ENCODE assay signal across 20 cellular contexts in genomic region chr19:13040916-13041292, GRCh38. TPM values are rescaled to one million over a fixed set of nuclear protein-coding genes. Genes with fewer than 3 reads are reported as not detected.
DNase-seq lines count a peak whose midpoint lies in the region; ATAC-seq, FAIRE-seq and TF ChIP-seq lines count a peak whose summit lies in the region.
"Had no signal": no experiment of that assay in that cellular context is flagged by ENCODE, and none has a peak within 500 bp of the region (broad histone marks: within the 10 kb centered on the region; RNA-seq: fewer than 3 reads in every experiment).

No MANE protein-coding gene starts in this region.

- H3K36me3 Mint-ChIP-seq in activated CD4-positive, alpha-beta T cell treated with anti-CD3 and anti-CD28 coated beads, Interleukin-2, amount 10 ng/mL, durations not matched to agents 24 days and 14 days (ENCODE audit: low read depth): no peaks in the 10 kb centered on the region
- H3K36me3 Mint-ChIP-seq: activated naive CD4-positive, alpha-beta T cell treated with anti-CD3 and anti-CD28 coated beads, Interleukin-2, amount 50 U/mL, for 24 hours; CD8-positive, alpha-beta memory T cell had no signal

- H3K27me3 ChIP-seq in right cardiac atrium (ENCODE audit: control insufficient read depth, insufficient read depth): no peaks in the 10 kb centered on the region
- H3K27me3 ChIP-seq in keratinocyte (ENCODE audit: control insufficient read depth, extremely low read depth, insufficient read depth, low read length): no peaks in the 10 kb centered on the region
- no peaks in the 10 kb centered on the region for H3K27me3 ChIP-seq in skeletal muscle tissue (ENCODE audit: control insufficient read depth in 3 of 3, insufficient read depth in 3 of 3, low read length in 3 of 3)
- H3K27me3 ChIP-seq in aorta (ENCODE audit: control insufficient read depth in 1 of 2, insufficient read depth in 2 of 2, low read length in 1 of 2): no peaks in the 10 kb centered on the region

- H3K9ac ChIP-seq in keratinocyte (ENCODE audit: control insufficient read depth, extremely low read depth, insufficient read depth, low read length) (peak overlapping the region; percentile 51), skeletal muscle tissue (ENCODE audit: low read depth in 1 of 3, low read length in 3 of 3) (peak overlapping the region; percentile 41 to 79 (median 75))

- FAIRE-seq in keratinocyte (lab: Jason Lieb, UNC): no peak
- FAIRE-seq: urothelium cell line had no signal

- peak overlapping the region; percentile 66 for H3K27ac ChIP-seq in right cardiac atrium (ENCODE audit: low read length)
- H3K27ac ChIP-seq in keratinocyte (ENCODE audit: control insufficient read depth, insufficient read depth, low read length): peak overlapping the region; percentile 47
- H3K27ac ChIP-seq in skeletal muscle tissue (ENCODE audit: low read depth, low read length): peak overlapping the region; percentile 95
- peak overlapping the region; percentile 22 to 30 for H3K27ac ChIP-seq in aorta (ENCODE audit: low read depth in 1 of 2, low read length in 2 of 2)
- H3K27ac ChIP-seq: cardiac muscle cell, PC-9 had no signal

- H3K27ac Mint-ChIP-seq in activated CD4-positive, alpha-beta T cell treated with anti-CD3 and anti-CD28 coated beads, Interleukin-2, amount 10 ng/mL, durations not matched to agents 24 days and 14 days: no peak overlapping the region
- H3K27ac Mint-ChIP-seq: activated naive CD4-positive, alpha-beta T cell treated with anti-CD3 and anti-CD28 coated beads, Interleukin-2, amount 50 U/mL, for 24 hours; nephron progenitor cell had no signal

- H4K20me1 ChIP-seq in keratinocyte (ENCODE audit: control insufficient read depth, extremely low read depth, insufficient read depth, low read length): no peaks in the 10 kb centered on the region

- no peak overlapping the region for H3K4me3 ChIP-seq in right cardiac atrium (ENCODE audit: low read length)
- no peak overlapping the region for H3K4me3 ChIP-seq in keratinocyte (ENCODE audit: control insufficient read depth in 2 of 3, extremely low read depth in 1 of 3, insufficient read depth in 2 of 3, low read depth in 1 of 3, low read length in 3 of 3)
- H3K4me3 ChIP-seq in skeletal muscle tissue (ENCODE audit: low read length in 3 of 3): peak overlapping the region in 1 of 3 donors; percentile 35
- H3K4me3 ChIP-seq in aorta (ENCODE audit: low read length in 2 of 2): no peak overlapping the region
- H3K4me3 ChIP-seq: cardiac muscle cell, lung, PC-9 had no signal

- H3K4me2 ChIP-seq in keratinocyte (ENCODE audit: control insufficient read depth, extremely low read depth, insufficient read depth, low read depth, low read length): peak overlapping the region; percentile 46
- H3K4me2 ChIP-seq: PC-9 had no signal

- peaks cover 70% of the 10 kb centered on the region for H3K79me2 ChIP-seq in keratinocyte (ENCODE audit: control insufficient read depth, insufficient read depth, low read length)

- 52% methylated on average over 4 of the region's 4 CpGs for WGBS in right cardiac atrium
- 10 to 11% methylated on average over 4 of the region's 4 CpGs for WGBS in aorta, 2 donors

- H3K9me3 Mint-ChIP-seq in activated CD4-positive, alpha-beta T cell treated with anti-CD3 and anti-CD28 coated beads, Interleukin-2, amount 10 ng/mL, durations not matched to agents 24 days and 14 days: no peaks in the 10 kb centered on the region
- H3K9me3 Mint-ChIP-seq: activated naive CD4-positive, alpha-beta T cell treated with anti-CD3 and anti-CD28 coated beads, Interleukin-2, amount 50 U/mL, for 24 hours; CD8-positive, alpha-beta memory T cell; nephron progenitor cell had no signal

- H3K9me3 ChIP-seq in right cardiac atrium (ENCODE audit: control insufficient read depth, low read length) (no peaks in the 10 kb centered on the region), keratinocyte (ENCODE audit: control insufficient read depth, low read depth, low read length) (no peaks in the 10 kb centered on the region), skeletal muscle tissue (ENCODE audit: control insufficient read depth in 3 of 3, low read length in 3 of 3) (no peaks in the 10 kb centered on the region), aorta (ENCODE audit: control insufficient read depth, low read length) (no peaks in the 10 kb centered on the region)

- dilution Hi-C loops in keratinocyte (cut with MboI; ENCODE audit: extremely low pct_ligation_motif_present, low sequenced_read_pairs): no loop called here

- H3K36me3 ChIP-seq in keratinocyte (ENCODE audit: control insufficient read depth in 2 of 2, extremely low read depth in 1 of 2, insufficient read depth in 2 of 2, low read length in 2 of 2) (peaks cover 0 to 9% of the 10 kb centered on the region in 2 experiments), skeletal muscle tissue (ENCODE audit: control insufficient read depth in 3 of 3, insufficient read depth in 3 of 3, low read length in 3 of 3) (peaks cover 0 to 6% (median 5%) of the 10 kb centered on the region in 3 donors), aorta (ENCODE audit: control insufficient read depth in 1 of 2, insufficient read depth in 2 of 2, low read length in 1 of 2) (no peaks in the 10 kb centered on the region)
- H3K36me3 ChIP-seq: cardiac muscle cell had no signal

- H3K9me1 ChIP-seq in keratinocyte (ENCODE audit: control insufficient read depth, extremely low read depth, insufficient read depth, low read length): peaks cover 10% of the 10 kb centered on the region

- no peak for TF ChIP-seq CTCF in keratinocyte (optimal IDR thresholded peaks at IDR 0.05 in 1 of 3, IDR thresholded peaks at IDR 0.05 in 1 of 3, conservative IDR thresholded peaks at IDR 0.05 in 1 of 3; ENCODE audit: extremely low read depth in 1 of 3, insufficient read depth in 2 of 3, low read length in 3 of 3)

- ATAC-seq in right cardiac atrium (no peak), Right ventricle myocardium inferior (no peak), aorta (ENCODE audit: low FRiP score) (no peak), HG03175 (IDR thresholded peaks at IDR 0.05; ENCODE audit: unreplicated experiment) (no peak)

- H2AFZ ChIP-seq in keratinocyte (ENCODE audit: control insufficient read depth, low read length): no peak overlapping the region
- H2AFZ ChIP-seq: PC-9 had no signal

- H3K4me3 Mint-ChIP-seq in activated CD4-positive, alpha-beta T cell treated with anti-CD3 and anti-CD28 coated beads, Interleukin-2, amount 10 ng/mL, durations not matched to agents 24 days and 14 days: no peak overlapping the region
- H3K4me3 Mint-ChIP-seq: activated naive CD4-positive, alpha-beta T cell treated with anti-CD3 and anti-CD28 coated beads, Interleukin-2, amount 50 U/mL, for 24 hours; CD8-positive, alpha-beta memory T cell; nephron progenitor cell had no signal

- H3K4me1 ChIP-seq in right cardiac atrium (ENCODE audit: control insufficient read depth, insufficient read depth, low read length) (peaks cover 59% of the 10 kb centered on the region), keratinocyte (ENCODE audit: control insufficient read depth, extremely low read depth, insufficient read depth, low read length) (peaks cover 68% of the 10 kb centered on the region), skeletal muscle tissue (ENCODE audit: control insufficient read depth in 3 of 3, insufficient read depth in 3 of 3, low read length in 3 of 3) (peaks cover 92 to 96% (median 96%) of the 10 kb centered on the region in 3 donors), aorta (ENCODE audit: control insufficient read depth in 1 of 2, insufficient read depth in 2 of 2, low read length in 2 of 2) (peaks cover 0 to 3% of the 10 kb centered on the region in 2 donors)

- H3K4me1 Mint-ChIP-seq in activated CD4-positive, alpha-beta T cell treated with anti-CD3 and anti-CD28 coated beads, Interleukin-2, amount 10 ng/mL, durations not matched to agents 24 days and 14 days: peaks cover 20% of the 10 kb centered on the region

- DNase-seq in right cardiac atrium (peak in 1 of 3 donors; percentile 38), Right ventricle myocardium inferior (ENCODE audit: missing footprints) (no peak), keratinocyte (ENCODE audit: low read depth, low spot score) (no peak), aorta (no peak), NCI-H2081 treated with DMSO at 0.1 percent for 48 hours (lab: John Stamatoyannopoulos, UW) (no peak)
- no peak for DNase-seq in activated CD4-positive, alpha-beta T cell treated with anti-CD3 and anti-CD28 coated beads, Interleukin-2, amount 10 ng/mL, durations not matched to agents 24 days and 14 days
- DNase-seq: activated CD4-positive, alpha-beta T cell treated with anti-CD3 and anti-CD28 coated beads, Interleukin-2, amount 50 U/mL, for 48 hours; activated T-cell treated with anti-CD3 and anti-CD28 coated beads, Interleukin-2, amount 50 U/mL, for 1 hour; CD8-positive, alpha-beta memory T cell; EL; NCI-H748 treated with DMSO at 0.1 percent for 48 hours; nephron progenitor cell; PC-9; stimulated activated CD4-positive, alpha-beta T cell treated with anti-CD3 and anti-CD28 coated beads, Interleukin-4, amount 100 ng/mL, for 4 hours had no signal

- no peaks in the 10 kb centered on the region for H3K27me3 Mint-ChIP-seq in activated CD4-positive, alpha-beta T cell treated with anti-CD3 and anti-CD28 coated beads, Interleukin-2, amount 10 ng/mL, durations not matched to agents 24 days and 14 days
- H3K27me3 Mint-ChIP-seq: activated naive CD4-positive, alpha-beta T cell treated with anti-CD3 and anti-CD28 coated beads, Interleukin-2, amount 50 U/mL, for 24 hours had no signal

- intact Hi-C loops in right cardiac atrium (cut with DNase I) (no loop called here), Right ventricle myocardium inferior (cut with DNase I) (no loop called here), aorta (cut with DNase I) (no loop called here)
- intact Hi-C loops in activated CD4-positive, alpha-beta T cell treated with anti-CD3 and anti-CD28 coated beads, Interleukin-2, amount 10 ng/mL, durations not matched to agents 24 days and 14 days (cut with micrococcal nuclease): no loop called here

RNA-seq across cellular contexts. Expression of gene NFIX, which starts 45.6 kb away (rescaled TPM):
- total RNA-seq in right cardiac atrium: 100 to 1,000 TPM; 123 to 168 (median 156) TPM
- polyA plus RNA-seq in right cardiac atrium: 67.4 TPM
- 159 TPM for total RNA-seq in Right ventricle myocardium inferior
- polyA plus RNA-seq in keratinocyte: 3.1 to 21.4 TPM (median 5.2 TPM) in 3 replicates
- 13.1 TPM for polyA plus RNA-seq in keratinocyte (2011; ENCODE audit: low read depth)
- polyA plus RNA-seq in keratinocyte (2011; cell fraction: cytosol; rRNA removed): 8.8 and 19.1 TPM in 2 replicates
- polyA plus RNA-seq in keratinocyte (2011; cell fraction: nucleus; rRNA removed): 16.8 and 22.7 TPM in 2 replicates
- polyA plus RNA-seq in keratinocyte (2012; ENCODE audit: low replicate concordance): 11.9 and 50.9 TPM in 2 replicates
- polyA minus RNA-seq in keratinocyte: 8.7 to 101 TPM (median 9.2 TPM) in 3 replicates
- polyA minus RNA-seq in keratinocyte (2011; cell fraction: cytosol; rRNA and poly(A)+ RNA removed): 22.1 TPM
- polyA minus RNA-seq in keratinocyte (2011; cell fraction: nucleus; rRNA and poly(A)+ RNA removed): 9.8 and 16.2 TPM in 2 replicates
- 49.1 TPM for total RNA-seq in skeletal muscle tissue
- 100 to 1,000 TPM; 184 to 327 TPM for total RNA-seq in aorta
- 10 to 100 TPM; 45.5 to 49.8 TPM for polyA plus RNA-seq in aorta
- total RNA-seq in activated CD4-positive, alpha-beta T cell treated with anti-CD3 and anti-CD28 coated beads, Interleukin-2, amount 10 ng/mL, durations not matched to agents 24 days and 14 days: 8.3 and 10.4 TPM in 2 replicates
- total RNA-seq: cardiac muscle cell had no signal
- polyA plus RNA-seq: cardiac muscle cell had no signal

Comparison
In these comparisons a context has a peak if more than half of its experiments do, and no peak if none do; other contexts are left out.
1. H3K27ac ChIP-seq: peak in every context shown above with its lines; median percentile 95 in skeletal muscle tissue; 66 in right cardiac atrium; 47 in keratinocyte; 26 in aorta.